Comparison of ENCODE assay signal across 14 cellular contexts in genomic region chr12:51320311-51320694, GRCh38. TPM values are rescaled to one million over a fixed set of nuclear protein-coding genes. Genes with fewer than 3 reads are reported as not detected.
DNase-seq lines count a peak whose midpoint lies in the region; ATAC-seq and TF ChIP-seq lines count a peak whose summit lies in the region.
"Had no signal": no experiment of that assay in that cellular context is flagged by ENCODE, and none has a peak within 500 bp of the region (broad histone marks: within the 10 kb centered on the region; RNA-seq: fewer than 3 reads in every experiment).

No MANE protein-coding gene starts in this region.

- no peak overlapping the region for H4K8ac ChIP-seq in H9 (replicated peaks; ENCODE audit: insufficient read length, low read depth, low read length)

- H3K18ac ChIP-seq in H9 (ENCODE audit: insufficient read length, low read depth, low read length): peak overlapping the region; percentile 37

- no peak overlapping the region for H2AFZ ChIP-seq in H9 (ENCODE audit: low read length)

- H3K4me1 Mint-ChIP-seq in H9 (peaks cover 39 to 53% of the 10 kb centered on the region in 2 experiments), mesothelial cell of epicardium (peaks cover 38% of the 10 kb centered on the region)
- peaks cover 76% of the 10 kb centered on the region for H3K4me1 Mint-ChIP-seq in activated T-helper 1 cell treated with anti-CD3 and anti-CD28 coated beads, Interleukin-12 subunit alpha, Interleukin-12 subunit beta, Interleukin-2, Interleukin-4 antibody, amounts not matched to agents 30 ng/mL and 10 ng/mL and 1 ng/mL, durations not matched to agents 14 hours and 24 hours and 36 hours (ENCODE audit: low read depth)

- WGBS in H9 (ENCODE audit: extremely low coverage, insufficient read length, low lambda C conversion rate): 100% methylated on average over 1 of the region's 4 CpGs

- H3K9ac ChIP-seq in BLaER1 treated with 17β-estradiol and CSF1 and Interleukin-3, amounts not matched to agents 10 nM and 100 nM: peak overlapping the region in 8 of 11 experiments; percentile 21 to 88 (median 66); a peak in 13 of 22 replicates
- H3K9ac ChIP-seq in H9 (ENCODE audit: extremely low read depth, insufficient read length, low read length): no peak overlapping the region

- no peak for ATAC-seq in GM19452 (IDR thresholded peaks at IDR 0.05; ENCODE audit: unreplicated experiment)
- ATAC-seq: HCT116, PC-3 had no signal

- H3K4me3 ChIP-seq in BLaER1 treated with 17β-estradiol and CSF1 and Interleukin-3, amounts not matched to agents 10 nM and 100 nM: peak overlapping the region in 4 of 10 experiments; percentile 36 to 78 (median 65); a peak in 3 of 20 replicates

- peaks cover 0 to 4% (median 0%) of the 10 kb centered on the region in 11 experiments; a peak in 1 of 22 replicates for H3K27me3 ChIP-seq in BLaER1 treated with 17β-estradiol and CSF1 and Interleukin-3, amounts not matched to agents 10 nM and 100 nM
- no peaks in the 10 kb centered on the region for H3K27me3 ChIP-seq in H9 (ENCODE audit: insufficient read depth, low read length)

- H3K56ac ChIP-seq in H9 (ENCODE audit: insufficient read length, low read depth, low read length): no peak overlapping the region

- no peak overlapping the region for H3K23ac ChIP-seq in H9 (ENCODE audit: insufficient read length, low read depth, low read length)

- H3K27me3 Mint-ChIP-seq in H9 (ENCODE audit: low read depth) (no peaks in the 10 kb centered on the region), mesothelial cell of epicardium (ENCODE audit: low read depth) (no peaks in the 10 kb centered on the region)
- H3K27me3 Mint-ChIP-seq in activated T-helper 1 cell treated with anti-CD3 and anti-CD28 coated beads, Interleukin-12 subunit alpha, Interleukin-12 subunit beta, Interleukin-2, Interleukin-4 antibody, amounts not matched to agents 30 ng/mL and 10 ng/mL and 1 ng/mL, durations not matched to agents 14 hours and 24 hours and 36 hours (ENCODE audit: insufficient read depth): no peaks in the 10 kb centered on the region

- no peak overlapping the region for H2BK120ac ChIP-seq in H9 (ENCODE audit: low read depth, low read length, poor library complexity, severe bottlenecking)

- H2BK5ac ChIP-seq in H9 (ENCODE audit: insufficient read length, low read length): no peak overlapping the region

- H3K4ac ChIP-seq in H9 (ENCODE audit: low read depth, low read length): no peak overlapping the region

- H3K23me2 ChIP-seq in H9 (ENCODE audit: insufficient read length, low read depth, low read length, poor library complexity, severe bottlenecking): no peaks in the 10 kb centered on the region

- H3K9me3 Mint-ChIP-seq in H9: no peaks in the 10 kb centered on the region
- no peaks in the 10 kb centered on the region for H3K9me3 Mint-ChIP-seq in activated T-helper 1 cell treated with anti-CD3 and anti-CD28 coated beads, Interleukin-12 subunit alpha, Interleukin-12 subunit beta, Interleukin-2, Interleukin-4 antibody, amounts not matched to agents 30 ng/mL and 10 ng/mL and 1 ng/mL, durations not matched to agents 14 hours and 24 hours and 36 hours
- H3K9me3 Mint-ChIP-seq in mesothelial cell of epicardium: no peaks in the 10 kb centered on the region
- H3K9me3 Mint-ChIP-seq: neural crest cell had no signal

- POLR2A ChIA-PET in HEK293T (lab: Yijun Ruan, JAX): no interaction called here

- CTCF ChIA-PET in HEK293T (lab: Yijun Ruan, JAX): no interaction called here

- H3K4me3 Mint-ChIP-seq in H9: no peak overlapping the region
- peak overlapping the region; percentile 90 for H3K4me3 Mint-ChIP-seq in activated T-helper 1 cell treated with anti-CD3 and anti-CD28 coated beads, Interleukin-12 subunit alpha, Interleukin-12 subunit beta, Interleukin-2, Interleukin-4 antibody, amounts not matched to agents 30 ng/mL and 10 ng/mL and 1 ng/mL, durations not matched to agents 14 hours and 24 hours and 36 hours
- H3K4me3 Mint-ChIP-seq in mesothelial cell of epicardium: no peak overlapping the region
- H3K4me3 Mint-ChIP-seq: neural crest cell had no signal

- peak overlapping the region; percentile 84 for H2BK20ac ChIP-seq in H9 (ENCODE audit: low read depth, low read length, poor library complexity, severe bottlenecking)

- intact Hi-C loops in activated T-helper 1 cell treated with anti-CD3 and anti-CD28 coated beads, Interleukin-12 subunit alpha, Interleukin-12 subunit beta, Interleukin-2, Interleukin-4 antibody, amounts not matched to agents 30 ng/mL and 10 ng/mL and 1 ng/mL, durations not matched to agents 14 hours and 24 hours and 36 hours (cut with micrococcal nuclease): loop anchor here (5.0 to 10.0 kb wide), 6 partner anchors 53 to 816 kb away; partner anchors contain the start of genes ATF1, DIP2B, LETMD1 and POU6F1

- H3K4me1 ChIP-seq in BLaER1 treated with 17β-estradiol and CSF1 and Interleukin-3, amounts not matched to agents 10 nM and 100 nM: peaks cover 70 to 84% (median 75%) of the 10 kb centered on the region in 10 experiments
- peaks cover 11% of the 10 kb centered on the region; the same call in 1 of the 2 replicates for H3K4me1 ChIP-seq in H9 (ENCODE audit: insufficient read depth, low read length)

- H3K27ac Mint-ChIP-seq in H9 (peak overlapping the region; percentile 71 to 99 (median 73); a peak in 5 of 7 replicates), mesothelial cell of epicardium (peak overlapping the region; percentile 80)
- peak overlapping the region; percentile 67 for H3K27ac Mint-ChIP-seq in activated T-helper 1 cell treated with anti-CD3 and anti-CD28 coated beads, Interleukin-12 subunit alpha, Interleukin-12 subunit beta, Interleukin-2, Interleukin-4 antibody, amounts not matched to agents 30 ng/mL and 10 ng/mL and 1 ng/mL, durations not matched to agents 14 hours and 24 hours and 36 hours

- peaks cover 0 to 45% (median 0%) of the 10 kb centered on the region in 11 experiments; a peak in 8 of 22 replicates for H3K36me3 ChIP-seq in BLaER1 treated with 17β-estradiol and CSF1 and Interleukin-3, amounts not matched to agents 10 nM and 100 nM

- no peaks in the 10 kb centered on the region for H3K79me1 ChIP-seq in H9 (ENCODE audit: insufficient read depth, low read depth, low read length, poor library complexity, severe bottlenecking)

- H2BK12ac ChIP-seq in H9 (ENCODE audit: insufficient read length, low read depth, low read length): no peak overlapping the region

- no peak overlapping the region for H4K91ac ChIP-seq in H9 (ENCODE audit: insufficient read length, low read depth, low read length)

- H2AK5ac ChIP-seq in H9 (ENCODE audit: insufficient read length, low read length): no peak overlapping the region

- H4K20me1 ChIP-seq in BLaER1 treated with 17β-estradiol and CSF1 and Interleukin-3, amounts not matched to agents 10 nM and 100 nM: peaks cover 0 to 58% (median 0%) of the 10 kb centered on the region in 11 experiments; a peak in 6 of 22 replicates
- no peaks in the 10 kb centered on the region for H4K20me1 ChIP-seq in H9 (ENCODE audit: control insufficient read depth, insufficient read depth, insufficient read length)

- TF ChIP-seq CTCF in H9 (conservative IDR thresholded peaks at IDR 0.05) (no peak), mesothelial cell of epicardium (IDR thresholded peaks at IDR 0.05; ENCODE audit: unreplicated experiment) (no peak)

- H2BK15ac ChIP-seq in H9 (ENCODE audit: low read depth, low read length): no peak overlapping the region

- no peak overlapping the region for H3T11ph ChIP-seq in H9 (ENCODE audit: low read length)

- peak overlapping the region in 9 of 11 experiments; percentile 40 to 99 (median 80); a peak in 16 of 22 replicates for H3K27ac ChIP-seq in BLaER1 treated with 17β-estradiol and CSF1 and Interleukin-3, amounts not matched to agents 10 nM and 100 nM
- H3K27ac ChIP-seq in H9 (ENCODE audit: insufficient read length, low read depth, low read length): no peak overlapping the region

- no peak overlapping the region for H3K14ac ChIP-seq in H9 (ENCODE audit: insufficient read depth, low read length)

- peak overlapping the region; percentile 76 to 98 (median 96) for H3K4me2 ChIP-seq in BLaER1 treated with 17β-estradiol and CSF1 and Interleukin-3, amounts not matched to agents 10 nM and 100 nM
- no peak overlapping the region for H3K4me2 ChIP-seq in H9 (ENCODE audit: insufficient read depth, insufficient read length, low read length)

- DNase-seq in H9: no peak
- no peak for DNase-seq in activated T-helper 1 cell treated with anti-CD3 and anti-CD28 coated beads, Interleukin-12 subunit alpha, Interleukin-12 subunit beta, Interleukin-2, Interleukin-4 antibody, amounts not matched to agents 30 ng/mL and 10 ng/mL and 1 ng/mL, durations not matched to agents 14 hours and 24 hours and 36 hours (ENCODE audit: low spot score)
- no peak for DNase-seq in mesothelial cell of epicardium (ENCODE audit: low spot score in 2 of 2, unreplicated experiment in 2 of 2)
- DNase-seq in AG08395 (ENCODE audit: low spot score): no peak
- DNase-seq in HEK293T (ENCODE audit: extremely low spot score): no peak
- DNase-seq in activated CD4-positive, CD25-positive, alpha-beta regulatory T cell (lab: John Stamatoyannopoulos, UW): no peak
- DNase-seq: activated gamma-delta T cell; KG1; PC-3; stimulated activated CD8-positive, alpha-beta memory T cell treated with anti-CD3 and anti-CD28 coated beads, Interleukin-4, amount 100 ng/mL, for 48 hours had no signal

- H3K36me3 Mint-ChIP-seq in H9 (ENCODE audit: insufficient read depth in 1 of 3, low read depth in 3 of 3): peaks cover 0 to 4% (median 0%) of the 10 kb centered on the region in 3 experiments; a peak in 3 of 7 replicates
- peaks cover 26% of the 10 kb centered on the region for H3K36me3 Mint-ChIP-seq in activated T-helper 1 cell treated with anti-CD3 and anti-CD28 coated beads, Interleukin-12 subunit alpha, Interleukin-12 subunit beta, Interleukin-2, Interleukin-4 antibody, amounts not matched to agents 30 ng/mL and 10 ng/mL and 1 ng/mL, durations not matched to agents 14 hours and 24 hours and 36 hours (ENCODE audit: low read depth)
- no peaks in the 10 kb centered on the region for H3K36me3 Mint-ChIP-seq in mesothelial cell of epicardium

- H4K5ac ChIP-seq in H9 (ENCODE audit: insufficient read length, low read depth, low read length): no peak overlapping the region

- H3K79me2 ChIP-seq in H9 (ENCODE audit: insufficient read depth, low read length): no peaks in the 10 kb centered on the region

- H3K9me3 ChIP-seq in BLaER1 treated with 17β-estradiol and CSF1 and Interleukin-3, amounts not matched to agents 10 nM and 100 nM (replicated peaks in 1 of 11): peaks cover 0 to 14% (median 0%) of the 10 kb centered on the region in 11 experiments; a peak in 6 of 22 replicates
- H3K9me3 ChIP-seq in H9 (ENCODE audit: control insufficient read depth, low read depth, low read length): no peaks in the 10 kb centered on the region

RNA-seq across cellular contexts. Expression of gene BIN2, which starts 3.7 kb away (rescaled TPM):
- total RNA-seq in H9 (2021) (not detected in 2 replicates), mesothelial cell of epicardium (0.18 TPM in 1 of 3 replicates, not detected in the others)
- 40.9 and 43.3 TPM in 2 replicates for total RNA-seq in activated T-helper 1 cell treated with anti-CD3 and anti-CD28 coated beads, Interleukin-12 subunit alpha, Interleukin-12 subunit beta, Interleukin-2, Interleukin-4 antibody, amounts not matched to agents 30 ng/mL and 10 ng/mL and 1 ng/mL, durations not matched to agents 14 hours and 24 hours and 36 hours
- total RNA-seq: neural crest cell, PC-3 had no signal

RNA-seq across cellular contexts. Expression of gene CELA1, which starts 26.2 kb away (rescaled TPM):
- total RNA-seq in H9 (2021) (not detected in 2 replicates), mesothelial cell of epicardium (not detected in 3 replicates)
- total RNA-seq in activated T-helper 1 cell treated with anti-CD3 and anti-CD28 coated beads, Interleukin-12 subunit alpha, Interleukin-12 subunit beta, Interleukin-2, Interleukin-4 antibody, amounts not matched to agents 30 ng/mL and 10 ng/mL and 1 ng/mL, durations not matched to agents 14 hours and 24 hours and 36 hours: not detected in 2 replicates
- total RNA-seq: neural crest cell, PC-3 had no signal

RNA-seq across cellular contexts. Expression of gene SMAGP, which starts 50.1 kb away (rescaled TPM):
- total RNA-seq in H9 (2021) (11.3 and 12.4 TPM in 2 replicates), mesothelial cell of epicardium (21.5 to 23.0 TPM (median 22.2 TPM) in 3 replicates)
- total RNA-seq in activated T-helper 1 cell treated with anti-CD3 and anti-CD28 coated beads, Interleukin-12 subunit alpha, Interleukin-12 subunit beta, Interleukin-2, Interleukin-4 antibody, amounts not matched to agents 30 ng/mL and 10 ng/mL and 1 ng/mL, durations not matched to agents 14 hours and 24 hours and 36 hours: 0.16 TPM in 1 of 2 replicates, not detected in the other

Comparison
In these comparisons a context has a peak if more than half of its experiments do, and no peak if none do; other contexts are left out.
1. RNA of gene BIN2, which starts 3.7 kb away (total RNA-seq): 40.9 to 43.3 TPM in activated T-helper 1 cell treated with anti-CD3 and anti-CD28 coated beads, Interleukin-12 subunit alpha, Interleukin-12 subunit beta, Interleukin-2, Interleukin-4 antibody, amounts not matched to agents 30 ng/mL and 10 ng/mL and 1 ng/mL, durations not matched to agents 14 hours and 24 hours and 36 hours; 0.18 TPM in mesothelial cell of epicardium and not detected in H9; every median in the first group is over 10 times any median in the second.
2. RNA of gene SMAGP, which starts 50.1 kb away (total RNA-seq): 21.5 to 23.0 TPM in mesothelial cell of epicardium and 11.3 to 12.4 TPM in H9; 0.16 TPM in activated T-helper 1 cell treated with anti-CD3 and anti-CD28 coated beads, Interleukin-12 subunit alpha, Interleukin-12 subunit beta, Interleukin-2, Interleukin-4 antibody, amounts not matched to agents 30 ng/mL and 10 ng/mL and 1 ng/mL, durations not matched to agents 14 hours and 24 hours and 36 hours; every median in the first group is over 10 times any median in the second.
3. Peak in every context shown above with its lines, with median percentiles within 50 percentile points of each other: H3K27ac Mint-ChIP-seq.